40 cellular contexts compared by ENCODE assay signal in genomic region chr6:91126876-91127275, GRCh38.
"Had no signal": no experiment of that assay in that cellular context is flagged by ENCODE, and none has a peak within 500 bp of the region (broad histone marks: within the 10 kb centered on the region; RNA-seq: fewer than 3 reads in every experiment).

No MANE protein-coding gene starts in this region.

- DNase-seq: activated effector memory CD4-positive, alpha-beta T cell treated with anti-CD3 and anti-CD28 coated beads, Interleukin-2, amount 50 U/mL, for 16 hours; activated effector memory CD4-positive, alpha-beta T cell treated with Interleukin-2 at 50 U/mL for 16 hours; activated gamma-delta T cell; activated gamma-delta T cell treated with Interleukin-2 at 50 U/mL for 16 hours; activated naive CD4-positive, alpha-beta T cell; activated naive CD4-positive, alpha-beta T cell treated with anti-CD3 and anti-CD28 coated beads for 36 hours; activated naive CD4-positive, alpha-beta T cell treated with anti-CD3 and anti-CD28 coated beads, Interleukin-2, amount 10 ng/mL, durations not matched to agents 7 days and 5 days; activated naive CD4-positive, alpha-beta T cell treated with anti-CD3 and anti-CD28 coated beads, Interleukin-2, amount 50 U/mL, for 16 hours; activated naive CD4-positive, alpha-beta T cell treated with Interleukin-2 at 50 U/mL for 16 hours; activated naive CD8-positive, alpha-beta T cell treated with anti-CD3 and anti-CD28 coated beads for 36 hours; activated naive CD8-positive, alpha-beta T cell treated with anti-CD3 and anti-CD28 coated beads, Interleukin-2, amount 10 ng/mL, durations not matched to agents 7 days and 5 days; activated naive CD8-positive, alpha-beta T cell treated with anti-CD3 and anti-CD28 coated beads, Interleukin-2, amount 50 U/mL, for 24 hours; activated T-cell treated with anti-CD3 and anti-CD28 coated beads, Interleukin-2, amount 50 U/mL, for 1 hour; activated T-cell treated with anti-CD3 and anti-CD28 coated beads, Interleukin-2, amount 50 U/mL, for 24 hours; activated T-cell treated with anti-CD3 and anti-CD28 coated beads, Interleukin-2, amount 50 U/mL, for 4 hours; activated T-cell treated with anti-CD3 and anti-CD28 coated beads, Interleukin-2, amount 50 U/mL, for 48 hours; activated T-cell treated with anti-CD3 and anti-CD28 coated beads, Interleukin-2, amount 50 U/mL, for 72 hours; adrenal gland; amniotic stem cell; amygdala; anterior cingulate cortex; aorta; body of pancreas; brain microvascular endothelial cell; caudate nucleus; central memory CD4-positive, alpha-beta T cell; cerebellar nuclear complex had no signal

- H3K27ac ChIP-seq: adrenal gland, ascending aorta, body of pancreas, brain microvascular endothelial cell, breast epithelium, cardiac muscle cell had no signal

- ATAC-seq: activated naive CD4-positive, alpha-beta T cell treated with anti-CD3 and anti-CD28 coated beads, Interleukin-2, amount 50 U/mL, for 72 hours; activated naive CD8-positive, alpha-beta T cell treated with anti-CD3 and anti-CD28 coated beads, Interleukin-2, amount 50 U/mL, for 24 hours; activated T-cell treated with anti-CD3 and anti-CD28 coated beads, Interleukin-2, amount 50 U/mL, for 4 hours; activated T-cell treated with anti-CD3 and anti-CD28 coated beads, Interleukin-2, amount 50 U/mL, for 72 hours; activated T-helper 17 cell treated with anti-CD3 and anti-CD28 coated beads, Interleukin-2, amount 50 U/mL, for 72 hours; body of pancreas had no signal

- H3K36me3 ChIP-seq: adrenal gland, ascending aorta, brain microvascular endothelial cell, breast epithelium, cardiac muscle cell had no signal

- H3K27ac Mint-ChIP-seq: activated naive CD4-positive, alpha-beta T cell treated with anti-CD3 and anti-CD28 coated beads for 36 hours; activated naive CD4-positive, alpha-beta T cell treated with anti-CD3 and anti-CD28 coated beads, Interleukin-2, amount 10 ng/mL, durations not matched to agents 7 days and 5 days; activated naive CD4-positive, alpha-beta T cell treated with anti-CD3 and anti-CD28 coated beads, Interleukin-2, amount 50 U/mL, for 24 hours; activated naive CD4-positive, alpha-beta T cell treated with anti-CD3 and anti-CD28 coated beads, Interleukin-2, amount 50 U/mL, for 72 hours; activated naive CD8-positive, alpha-beta T cell; activated naive CD8-positive, alpha-beta T cell treated with anti-CD3 and anti-CD28 coated beads for 36 hours; activated naive CD8-positive, alpha-beta T cell treated with anti-CD3 and anti-CD28 coated beads, Interleukin-2, amount 10 ng/mL, durations not matched to agents 7 days and 5 days; activated naive CD8-positive, alpha-beta T cell treated with anti-CD3 and anti-CD28 coated beads, Interleukin-2, amount 50 U/mL, for 24 hours; activated T-cell treated with anti-CD3 and anti-CD28 coated beads, Interleukin-2, amount 50 U/mL, for 24 hours; activated T-cell treated with anti-CD3 and anti-CD28 coated beads, Interleukin-2, amount 50 U/mL, for 72 hours; activated T-helper 1 cell treated with anti-CD3 and anti-CD28 coated beads, Interleukin-12 subunit alpha, Interleukin-12 subunit beta, Interleukin-2, Interleukin-4 antibody, amounts not matched to agents 30 ng/mL and 10 ng/mL and 1 ng/mL, durations not matched to agents 14 hours and 24 hours and 36 hours; activated T-helper 17 cell treated with anti-CD3 and anti-CD28 coated beads, Interleukin-2, amount 50 U/mL, for 72 hours; activated T-helper 2 cell treated with anti-CD3 and anti-CD28 coated beads, Interferon-gamma antibody, Interleukin-2, Interleukin-4, amounts not matched to agents 10 μg/mL and 5 μg/mL and 100 μg/mL, durations not matched to agents 14 hours and 24 hours and 36 hours; brain had no signal

- H3K9me3 ChIP-seq: adrenal gland, ascending aorta, body of pancreas, breast epithelium had no signal

- H3K27me3 ChIP-seq: adrenal gland, ascending aorta, body of pancreas, brain microvascular endothelial cell, breast epithelium, cardiac muscle cell had no signal

- H3K36me3 Mint-ChIP-seq: activated naive CD4-positive, alpha-beta T cell treated with anti-CD3 and anti-CD28 coated beads, Interleukin-2, amount 10 ng/mL, durations not matched to agents 7 days and 5 days; activated naive CD4-positive, alpha-beta T cell treated with anti-CD3 and anti-CD28 coated beads, Interleukin-2, amount 50 U/mL, for 24 hours; activated naive CD4-positive, alpha-beta T cell treated with anti-CD3 and anti-CD28 coated beads, Interleukin-2, amount 50 U/mL, for 72 hours; activated naive CD8-positive, alpha-beta T cell; activated naive CD8-positive, alpha-beta T cell treated with anti-CD3 and anti-CD28 coated beads for 36 hours; activated naive CD8-positive, alpha-beta T cell treated with anti-CD3 and anti-CD28 coated beads, Interleukin-2, amount 10 ng/mL, durations not matched to agents 7 days and 5 days; brain had no signal

- H3K4me3 Mint-ChIP-seq: activated naive CD4-positive, alpha-beta T cell treated with anti-CD3 and anti-CD28 coated beads for 36 hours; activated naive CD4-positive, alpha-beta T cell treated with anti-CD3 and anti-CD28 coated beads, Interleukin-2, amount 10 ng/mL, durations not matched to agents 7 days and 5 days; activated naive CD4-positive, alpha-beta T cell treated with anti-CD3 and anti-CD28 coated beads, Interleukin-2, amount 50 U/mL, for 24 hours; activated naive CD8-positive, alpha-beta T cell; activated naive CD8-positive, alpha-beta T cell treated with anti-CD3 and anti-CD28 coated beads for 36 hours; activated naive CD8-positive, alpha-beta T cell treated with anti-CD3 and anti-CD28 coated beads, Interleukin-2, amount 10 ng/mL, durations not matched to agents 7 days and 5 days; activated naive CD8-positive, alpha-beta T cell treated with anti-CD3 and anti-CD28 coated beads, Interleukin-2, amount 50 U/mL, for 24 hours; activated T-cell treated with anti-CD3 and anti-CD28 coated beads, Interleukin-2, amount 50 U/mL, for 24 hours; activated T-cell treated with anti-CD3 and anti-CD28 coated beads, Interleukin-2, amount 50 U/mL, for 4 hours; activated T-cell treated with anti-CD3 and anti-CD28 coated beads, Interleukin-2, amount 50 U/mL, for 72 hours; activated T-helper 1 cell treated with anti-CD3 and anti-CD28 coated beads, Interleukin-12 subunit alpha, Interleukin-12 subunit beta, Interleukin-2, Interleukin-4 antibody, amounts not matched to agents 30 ng/mL and 10 ng/mL and 1 ng/mL, durations not matched to agents 14 hours and 24 hours and 36 hours; activated T-helper 17 cell treated with anti-CD3 and anti-CD28 coated beads, Interleukin-2, amount 50 U/mL, for 72 hours; brain; central memory CD8-positive, alpha-beta T cell had no signal

- H3K9me3 Mint-ChIP-seq: activated naive CD4-positive, alpha-beta T cell treated with anti-CD3 and anti-CD28 coated beads for 36 hours; activated naive CD4-positive, alpha-beta T cell treated with anti-CD3 and anti-CD28 coated beads, Interleukin-2, amount 10 ng/mL, durations not matched to agents 7 days and 5 days; activated naive CD4-positive, alpha-beta T cell treated with anti-CD3 and anti-CD28 coated beads, Interleukin-2, amount 50 U/mL, for 72 hours; activated naive CD8-positive, alpha-beta T cell treated with anti-CD3 and anti-CD28 coated beads for 36 hours; activated naive CD8-positive, alpha-beta T cell treated with anti-CD3 and anti-CD28 coated beads, Interleukin-2, amount 10 ng/mL, durations not matched to agents 7 days and 5 days; activated naive CD8-positive, alpha-beta T cell treated with anti-CD3 and anti-CD28 coated beads, Interleukin-2, amount 50 U/mL, for 24 hours; activated T-cell treated with anti-CD3 and anti-CD28 coated beads, Interleukin-2, amount 50 U/mL, for 24 hours; activated T-cell treated with anti-CD3 and anti-CD28 coated beads, Interleukin-2, amount 50 U/mL, for 72 hours; activated T-helper 1 cell treated with anti-CD3 and anti-CD28 coated beads, Interleukin-12 subunit alpha, Interleukin-12 subunit beta, Interleukin-2, Interleukin-4 antibody, amounts not matched to agents 30 ng/mL and 10 ng/mL and 1 ng/mL, durations not matched to agents 14 hours and 24 hours and 36 hours; activated T-helper 17 cell treated with anti-CD3 and anti-CD28 coated beads, Interleukin-2, amount 50 U/mL, for 72 hours; activated T-helper 2 cell treated with anti-CD3 and anti-CD28 coated beads, Interferon-gamma antibody, Interleukin-2, Interleukin-4, amounts not matched to agents 10 μg/mL and 5 μg/mL and 100 μg/mL, durations not matched to agents 14 hours and 24 hours and 36 hours had no signal

- H3K4me1 Mint-ChIP-seq: activated naive CD4-positive, alpha-beta T cell treated with anti-CD3 and anti-CD28 coated beads, Interleukin-2, amount 10 ng/mL, durations not matched to agents 7 days and 5 days; activated naive CD4-positive, alpha-beta T cell treated with anti-CD3 and anti-CD28 coated beads, Interleukin-2, amount 50 U/mL, for 24 hours; activated naive CD8-positive, alpha-beta T cell treated with anti-CD3 and anti-CD28 coated beads for 36 hours; activated naive CD8-positive, alpha-beta T cell treated with anti-CD3 and anti-CD28 coated beads, Interleukin-2, amount 10 ng/mL, durations not matched to agents 7 days and 5 days; activated naive CD8-positive, alpha-beta T cell treated with anti-CD3 and anti-CD28 coated beads, Interleukin-2, amount 50 U/mL, for 24 hours; activated T-helper 17 cell treated with anti-CD3 and anti-CD28 coated beads, Interleukin-2, amount 50 U/mL, for 72 hours; brain; central memory CD8-positive, alpha-beta T cell had no signal

- FAIRE-seq: astrocyte, bronchial epithelial cell had no signal

- H3K4me1 ChIP-seq: adrenal gland, ascending aorta, body of pancreas, breast epithelium had no signal

- H3K27me3 Mint-ChIP-seq: activated naive CD4-positive, alpha-beta T cell treated with anti-CD3 and anti-CD28 coated beads, Interleukin-2, amount 10 ng/mL, durations not matched to agents 7 days and 5 days; activated naive CD8-positive, alpha-beta T cell; activated naive CD8-positive, alpha-beta T cell treated with anti-CD3 and anti-CD28 coated beads for 36 hours; activated naive CD8-positive, alpha-beta T cell treated with anti-CD3 and anti-CD28 coated beads, Interleukin-2, amount 50 U/mL, for 24 hours; activated T-cell treated with anti-CD3 and anti-CD28 coated beads, Interleukin-2, amount 50 U/mL, for 24 hours; activated T-helper 17 cell treated with anti-CD3 and anti-CD28 coated beads, Interleukin-2, amount 50 U/mL, for 72 hours; central memory CD8-positive, alpha-beta T cell had no signal

- H3K4me3 ChIP-seq: adrenal gland, ascending aorta, body of pancreas, breast epithelium, cardiac muscle cell had no signal
